Comparison of ENCODE assay signal across 20 cellular contexts in genomic region chr12:20716037-20716436, GRCh38. TPM values are rescaled to one million over a fixed set of nuclear protein-coding genes. Genes with fewer than 3 reads are reported as not detected.
A peak's percentile ranks its signal among the peaks of the same experiment; 100 is the strongest.
DNase-seq lines count a peak whose midpoint lies in the region; ATAC-seq, FAIRE-seq and TF ChIP-seq lines count a peak whose summit lies in the region.
"Had no signal": no experiment of that assay in that cellular context is flagged by ENCODE, and none has a peak within 500 bp of the region (broad histone marks: within the 10 kb centered on the region; RNA-seq: fewer than 3 reads in every experiment).

No MANE protein-coding gene starts in this region.

- H3K27me3 ChIP-seq in PC-9 (ENCODE audit: insufficient read depth, low read depth): no peaks in the 10 kb centered on the region
- no peaks in the 10 kb centered on the region for H3K27me3 ChIP-seq in left lung
- no peaks in the 10 kb centered on the region for H3K27me3 ChIP-seq in ascending aorta
- H3K27me3 ChIP-seq: esophagus squamous epithelium, upper lobe of left lung had no signal

- H3K36me3 ChIP-seq in PC-9 (ENCODE audit: low read depth): no peaks in the 10 kb centered on the region
- no peaks in the 10 kb centered on the region for H3K36me3 ChIP-seq in left lung
- no peaks in the 10 kb centered on the region for H3K36me3 ChIP-seq in ascending aorta
- H3K36me3 ChIP-seq: esophagus squamous epithelium, upper lobe of left lung had no signal

- intact Hi-C loops in PC-9 (cut with micrococcal nuclease; ENCODE audit: unreplicated experiment): no loop called here
- intact Hi-C loops in left lung (cut with DNase I): no loop called here
- intact Hi-C loops in ascending aorta (cut with DNase I): no loop called here
- intact Hi-C loops in cardiac septum (cut with DNase I): no loop called here

- BruUV-seq in PC-9 (replicated peaks; lab: Mats Ljungman, UMichigan): no TSS peak

- POLR2A ChIA-PET in PC-9 (lab: Charles Lee; ENCODE audit: unreplicated experiment): interaction anchor here (0.6 kb wide), 2 partner anchors 107 to 350 kb away, joined by 4 read pairs; no protein-coding TSS in a partner anchor

- H4K20me1 ChIP-seq in PC-9 (ENCODE audit: insufficient read depth): no peaks in the 10 kb centered on the region

- no peak for TF ChIP-seq POLR2A in GM12891 (IDR thresholded peaks at IDR 0.05; ENCODE audit: low read depth, low read length)

- H3K9me3 ChIP-seq in PC-9 (ENCODE audit: insufficient read depth, low read depth) (no peaks in the 10 kb centered on the region), left lung (no peaks in the 10 kb centered on the region), ascending aorta (no peaks in the 10 kb centered on the region)
- H3K9me3 ChIP-seq: esophagus squamous epithelium, upper lobe of left lung had no signal

- H3K4me2 ChIP-seq in PC-9: no peak overlapping the region

- H3K27ac ChIP-seq in PC-9 (no peak overlapping the region), left lung (no peak overlapping the region), ascending aorta (no peak overlapping the region)
- H3K27ac ChIP-seq: esophagus squamous epithelium, upper lobe of left lung had no signal

- no peaks in the 10 kb centered on the region; the same call in 1 of the 2 replicates for H3K9me2 ChIP-seq in PC-9 (ENCODE audit: insufficient read depth)

- H2AFZ ChIP-seq in PC-9: 0 out of 2 replicates have a peak overlapping the region, but pooled peaks have one; percentile 17

- DNase-seq in GM12891 (ENCODE audit: insufficient read length, low spot score) (peak; percentile 4), LNCaP clone FGC (ENCODE audit: low read depth) (peak; percentile 46), PC-9 (no peak), left lung (no peak), ascending aorta (ENCODE audit: low spot score in 2 of 2) (no peak), occipital lobe (lab: John Stamatoyannopoulos, UW) (no peak), cardiac septum (ENCODE audit: low spot score) (no peak), kidney tubule cell (ENCODE audit: low spot score) (no peak)
- DNase-seq: activated CD4-positive, CD25-positive, alpha-beta regulatory T cell treated with anti-CD3 and anti-CD28 coated beads, Interleukin-2, amount 50 U/mL, for 72 hours; activated CD8-positive, alpha-beta memory T cell treated with anti-CD3 and anti-CD28 coated beads, Interleukin-2, amount 10 ng/mL, durations not matched to agents 7 days and 5 days; central memory CD4-positive, alpha-beta T cell; effector CD4-positive, alpha-beta T cell; esophagus squamous epithelium; head of caudate nucleus; stimulated activated CD4-positive, alpha-beta T cell treated with anti-CD3 and anti-CD28 coated beads, Interleukin-1b, Interleukin-23, amount 100 ng/mL, for 48 hours; stimulated activated naive CD8-positive, alpha-beta T cell treated with anti-CD3 and anti-CD28 coated beads, Interleukin-15, amount 100 ng/mL, for 72 hours; upper lobe of left lung had no signal

- FAIRE-seq in GM12891 (lab: Jason Lieb, UNC): no peak

- H3K4me1 ChIP-seq in PC-9 (replicated peaks; ENCODE audit: insufficient read depth) (no peaks in the 10 kb centered on the region), left lung (no peaks in the 10 kb centered on the region), ascending aorta (no peaks in the 10 kb centered on the region)
- H3K4me1 ChIP-seq: esophagus squamous epithelium, upper lobe of left lung had no signal

- no peak overlapping the region for H3K4me3 ChIP-seq in LNCaP clone FGC (ENCODE audit: low read depth, low read length)
- no peak overlapping the region for H3K4me3 ChIP-seq in PC-9
- no peak overlapping the region for H3K4me3 ChIP-seq in left lung
- H3K4me3 ChIP-seq in ascending aorta: no peak overlapping the region
- H3K4me3 ChIP-seq: esophagus squamous epithelium, upper lobe of left lung had no signal

- no peaks in the 10 kb centered on the region for H3F3A ChIP-seq in PC-9 (ENCODE audit: insufficient read depth, low read depth)

- no peaks in the 10 kb centered on the region for H3K79me2 ChIP-seq in PC-9 (ENCODE audit: low read depth)

- peak; percentile 18 for ATAC-seq in left lung
- ATAC-seq: activated CD8-positive, alpha-beta memory T cell treated with anti-CD3 and anti-CD28 coated beads, Interleukin-2, amount 10 ng/mL, durations not matched to agents 7 days and 5 days; sciatic nerve; stimulated activated naive CD8-positive, alpha-beta T cell treated with anti-CD3 and anti-CD28 coated beads, Interleukin-15, amount 100 ng/mL, for 72 hours had no signal

- TF ChIP-seq CTCF in LNCaP clone FGC (IDR thresholded peaks at IDR 0.05; ENCODE audit: control insufficient read depth, extremely low read depth, insufficient read depth) (peak; percentile 67), PC-9 (conservative IDR thresholded peaks at IDR 0.05) (0 out of 2 replicates have a peak, but pooled peaks have one; percentile 24), left lung (IDR thresholded peaks at IDR 0.05) (no peak), ascending aorta (IDR thresholded peaks at IDR 0.05) (peak in 1 of 3 experiments; percentile 7)

- CTCF ChIA-PET in PC-9 (lab: Charles Lee): no interaction called here

TF ChIP-seq in GM12891, 5 proteins besides CTCF, POLR2A, EP300 and RAD21:
- TF ChIP-seq TAF1 (IDR thresholded peaks at IDR 0.05; ENCODE audit: low read depth, low read length): no peak
- peak; percentile 50; the same call in 1 of the 2 replicates for TF ChIP-seq SPI1 (IDR thresholded peaks at IDR 0.05; ENCODE audit: low read depth, low read length)
TF ChIP-seq in GM12891: peak in this region for 1.

RNA-seq across cellular contexts. Expression of gene SLCO1C1, which starts 20.9 kb away (rescaled TPM):
- not detected for polyA plus RNA-seq in GM12891 (2012; ENCODE audit: low read depth, missing spikeins)
- not detected in 2 replicates for total RNA-seq in PC-9 (2021)
- total RNA-seq in left lung: under 1 TPM; 0.17 to 0.52 TPM
- total RNA-seq in ascending aorta: not detected
- total RNA-seq in occipital lobe: 32.9 TPM
- total RNA-seq in cardiac septum: 1.8 TPM
- total RNA-seq: activated CD8-positive, alpha-beta memory T cell treated with anti-CD3 and anti-CD28 coated beads, Interleukin-2, amount 10 ng/mL, durations not matched to agents 7 days and 5 days; kidney epithelial cell had no signal
- polyA plus RNA-seq: BJ had no signal

Comparison
In these comparisons a context has a peak if more than half of its experiments do, and no peak if none do; other contexts are left out.
1. DNase-seq: peak in GM12891 (single experiment) and LNCaP clone FGC (single experiment); none in PC-9 (0 of 2), left lung (0 of 2), ascending aorta (0 of 2), occipital lobe (single experiment), cardiac septum (single experiment) and kidney tubule cell (single experiment).
2. CTCF ChIP-seq: peak in LNCaP clone FGC (single experiment) and PC-9 (single experiment); none in left lung (0 of 2).
3. RNA of gene SLCO1C1, which starts 20.9 kb away (total RNA-seq): 32.9 TPM in occipital lobe (single experiment); 1.8 TPM in cardiac septum (single experiment), 0.17 to 0.52 TPM in left lung, not detected in PC-9 and not detected in ascending aorta (single experiment); every median in the first group is over 10 times any median in the second.